Comparison of ENCODE assay signal across 9 cellular contexts in genomic region chr17:56897646-56898424, GRCh38. TPM values are rescaled to one million over a fixed set of nuclear protein-coding genes. Genes with fewer than 3 reads are reported as not detected.
DNase-seq lines count a peak whose midpoint lies in the region; ATAC-seq and TF ChIP-seq lines count a peak whose summit lies in the region.
"Had no signal": no experiment of that assay in that cellular context is flagged by ENCODE, and none has a peak within 500 bp of the region (broad histone marks: within the 10 kb centered on the region; RNA-seq: fewer than 3 reads in every experiment).

No MANE protein-coding gene starts in this region.

- no peak overlapping the region for H3K4me3 Mint-ChIP-seq in CD14-positive monocyte
- H3K4me3 Mint-ChIP-seq in central memory CD8-positive, alpha-beta T cell: no peak overlapping the region

- peak; percentile 39 for ATAC-seq in GM18858 (IDR thresholded peaks at IDR 0.05; ENCODE audit: unreplicated experiment)
- ATAC-seq in HG02885 (IDR thresholded peaks at IDR 0.05; ENCODE audit: poor library complexity, unreplicated experiment): peak; percentile 67
- ATAC-seq in central memory CD8-positive, alpha-beta T cell (replicated peaks; ENCODE audit: extremely low read depth, poor library complexity, severe bottlenecking): no peak
- ATAC-seq in GM19463 (IDR thresholded peaks at IDR 0.05; ENCODE audit: unreplicated experiment): no peak

- DNase-seq in CD14-positive monocyte (ENCODE audit: low spot score) (no peak), NCI-H2227 (lab: John Stamatoyannopoulos, UW; ENCODE audit: unreplicated experiment) (no peak), HuH-7.5 (ENCODE audit: low spot score) (no peak), retina (no peak)
- DNase-seq in central memory CD8-positive, alpha-beta T cell (ENCODE audit: low spot score in 2 of 2): no peak
- DNase-seq: activated T-cell treated with anti-CD3 and anti-CD28 coated beads for 4 hours had no signal

- peaks cover 24% of the 10 kb centered on the region for H3K4me1 Mint-ChIP-seq in CD14-positive monocyte
- peaks cover 19% of the 10 kb centered on the region for H3K4me1 Mint-ChIP-seq in central memory CD8-positive, alpha-beta T cell

- H3K36me3 Mint-ChIP-seq in CD14-positive monocyte: peaks cover 90 to 100% of the 10 kb centered on the region in 2 donors
- H3K36me3 Mint-ChIP-seq in central memory CD8-positive, alpha-beta T cell (ENCODE audit: insufficient read depth): peaks cover 56% of the 10 kb centered on the region

- H3K27me3 Mint-ChIP-seq in CD14-positive monocyte (ENCODE audit: low read depth in 3 of 3): peaks cover 0 to 4% (median 1%) of the 10 kb centered on the region in 3 donors
- no peaks in the 10 kb centered on the region for H3K27me3 Mint-ChIP-seq in central memory CD8-positive, alpha-beta T cell

- TF ChIP-seq CTCF in CD14-positive monocyte (IDR thresholded peaks at IDR 0.05): no peak

- peak overlapping the region in 4 of 7 donors; percentile 68 to 83 (median 75) for H3K27ac Mint-ChIP-seq in CD14-positive monocyte
- H3K27ac Mint-ChIP-seq in central memory CD8-positive, alpha-beta T cell (ENCODE audit: low read depth): peak overlapping the region; percentile 17

- intact Hi-C loops in CD14-positive monocyte (cut with micrococcal nuclease): no loop called here

- H3K9me3 Mint-ChIP-seq in CD14-positive monocyte: peaks cover 0 to 5% (median 0%) of the 10 kb centered on the region in 7 donors
- H3K9me3 Mint-ChIP-seq in central memory CD8-positive, alpha-beta T cell: no peaks in the 10 kb centered on the region

RNA-seq across cellular contexts. Expression of gene TRIM25, which starts 16.0 kb away (rescaled TPM):
- polyA plus RNA-seq in CD14-positive monocyte: 10 to 100 TPM in 1 of 2 donors, 1 to 10 TPM in 1; 5.4 to 11.2 TPM

Comparison
In these comparisons a context has a peak if more than half of its experiments do, and no peak if none do; other contexts are left out.
1. ATAC-seq: peak in GM18858 (single experiment) and HG02885 (single experiment); none in central memory CD8-positive, alpha-beta T cell (single experiment) and GM19463 (single experiment).